ENCODE assay signal across 28 cellular contexts in the genomic region with DNA sequence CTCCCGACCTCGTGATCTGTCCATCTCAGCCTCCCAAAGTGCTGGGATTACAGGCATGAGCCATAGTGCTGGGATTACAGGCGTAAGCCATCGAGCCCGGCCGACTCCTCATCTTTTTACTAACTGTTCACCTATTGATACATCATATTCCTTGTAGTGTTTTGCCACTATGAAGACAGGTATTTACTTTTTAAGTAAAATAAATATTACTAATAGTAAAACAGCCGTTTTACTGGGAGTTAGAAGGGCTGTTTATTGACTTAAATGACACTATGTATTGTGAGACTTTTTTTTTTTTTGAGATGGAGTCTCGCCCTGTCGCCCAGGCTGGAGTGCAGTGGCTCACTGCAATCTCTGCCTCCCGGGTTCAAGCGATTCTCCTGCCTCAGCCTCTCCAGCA. TPM values are rescaled to one million over a fixed set of nuclear protein-coding genes. Genes with fewer than 3 reads are reported as not detected.
DNase-seq lines count a peak whose midpoint lies in the region; ATAC-seq and TF ChIP-seq lines count a peak whose summit lies in the region.
"Had no signal": no experiment of that assay in that cellular context is flagged by ENCODE, and none has a peak within 500 bp of the region (broad histone marks: within the 10 kb centered on the region; RNA-seq: fewer than 3 reads in every experiment).

No MANE protein-coding gene starts in this region.

- H3K79me2 ChIP-seq in PC-9 (ENCODE audit: low read depth) = peaks cover 81% of the 10 kb centered on the region

- no peaks in the 10 kb centered on the region for H3K36me3 ChIP-seq in PC-9 (ENCODE audit: low read depth)
- peaks cover 0 to 4% (median 0%) of the 10 kb centered on the region in 9 donors for H3K36me3 ChIP-seq in heart right ventricle
- H3K36me3 ChIP-seq: esophagus muscularis mucosa, neural progenitor cell, right atrium auricular region, upper lobe of right lung had no signal

- H3K4me3 ChIP-seq in PC-9 = no peak overlapping the region
- no peak overlapping the region for H3K4me3 ChIP-seq in heart right ventricle
- H3K4me3 ChIP-seq: esophagus muscularis mucosa, hepatocyte, neural progenitor cell, right atrium auricular region, SK-N-MC, spleen, upper lobe of right lung had no signal

- BruUV-seq in Calu3 (replicated peaks; lab: Mats Ljungman, UMichigan) = no TSS peak
- no TSS peak for BruUV-seq in PC-9 (replicated peaks; lab: Mats Ljungman, UMichigan)

- no peaks in the 10 kb centered on the region for H3K9me2 ChIP-seq in PC-9 (ENCODE audit: insufficient read depth)

- POLR2A ChIA-PET in PC-9 (lab: Charles Lee; ENCODE audit: unreplicated experiment) = no interaction called here

- H3K4me1 ChIP-seq in PC-9 (replicated peaks; ENCODE audit: insufficient read depth) = peaks cover 32% of the 10 kb centered on the region
- H3K4me1 ChIP-seq in heart right ventricle = peaks cover 0 to 18% (median 4%) of the 10 kb centered on the region in 9 donors
- H3K4me1 ChIP-seq: esophagus muscularis mucosa, neural progenitor cell, upper lobe of right lung had no signal

- peak overlapping the region; percentile 72 for H3K27ac Mint-ChIP-seq in activated T-cell treated with anti-CD3 and anti-CD28 coated beads, Interleukin-2, amount 50 U/mL, for 72 hours
- H3K27ac Mint-ChIP-seq in Calu3 (ENCODE audit: unreplicated experiment) = peak overlapping the region; percentile 33
- peak overlapping the region; percentile 100 for H3K27ac Mint-ChIP-seq in activated naive CD8-positive, alpha-beta T cell treated with anti-CD3 and anti-CD28 coated beads, Interleukin-2, amount 50 U/mL, for 24 hours
- H3K27ac Mint-ChIP-seq: neural progenitor cell had no signal

- ATAC-seq in activated T-cell treated with anti-CD3 and anti-CD28 coated beads, Interleukin-2, amount 50 U/mL, for 72 hours (replicated peaks in 1 of 2) = no peak
- no peak for ATAC-seq in activated naive CD8-positive, alpha-beta T cell treated with anti-CD3 and anti-CD28 coated beads, Interleukin-2, amount 50 U/mL, for 24 hours
- no peak for ATAC-seq in heart right ventricle
- ATAC-seq: foreskin keratinocyte, left cardiac atrium, upper lobe of right lung had no signal

- peaks cover 19% of the 10 kb centered on the region for H3F3A ChIP-seq in PC-9 (ENCODE audit: insufficient read depth, low read depth)

- H3K9me3 ChIP-seq in PC-9 (ENCODE audit: insufficient read depth, low read depth) (no peaks in the 10 kb centered on the region), heart right ventricle (no peaks in the 10 kb centered on the region)
- H3K9me3 ChIP-seq: esophagus muscularis mucosa, right atrium auricular region, spleen, upper lobe of right lung had no signal

- H3K4me3 Mint-ChIP-seq in activated T-cell treated with anti-CD3 and anti-CD28 coated beads, Interleukin-2, amount 50 U/mL, for 72 hours = peak overlapping the region; percentile 79 to 80
- H3K4me3 Mint-ChIP-seq in Calu3 (ENCODE audit: low read depth, unreplicated experiment) = no peak overlapping the region
- peak overlapping the region; percentile 76 for H3K4me3 Mint-ChIP-seq in activated naive CD8-positive, alpha-beta T cell treated with anti-CD3 and anti-CD28 coated beads, Interleukin-2, amount 50 U/mL, for 24 hours
- H3K4me3 Mint-ChIP-seq: activated naive CD8-positive, alpha-beta T cell treated with anti-CD3 and anti-CD28 coated beads, Interleukin-2, amount 10 ng/mL, durations not matched to agents 7 days and 5 days; endodermal cell; neural progenitor cell had no signal

- H3K27me3 ChIP-seq in PC-9 (ENCODE audit: insufficient read depth, low read depth) = no peaks in the 10 kb centered on the region
- no peaks in the 10 kb centered on the region for H3K27me3 ChIP-seq in heart right ventricle
- H3K27me3 ChIP-seq: esophagus muscularis mucosa, foreskin keratinocyte, hepatocyte, neural progenitor cell, right atrium auricular region, spleen, upper lobe of right lung had no signal

- H3K36me3 Mint-ChIP-seq in activated T-cell treated with anti-CD3 and anti-CD28 coated beads, Interleukin-2, amount 50 U/mL, for 72 hours (ENCODE audit: insufficient read depth in 2 of 2) = peaks cover 2 to 6% of the 10 kb centered on the region in 2 donors
- peaks cover 9% of the 10 kb centered on the region for H3K36me3 Mint-ChIP-seq in Calu3 (ENCODE audit: insufficient read depth, unreplicated experiment)
- H3K36me3 Mint-ChIP-seq in activated naive CD8-positive, alpha-beta T cell treated with anti-CD3 and anti-CD28 coated beads, Interleukin-2, amount 50 U/mL, for 24 hours (ENCODE audit: low read depth) = peaks cover 20% of the 10 kb centered on the region

- WGBS in heart right ventricle, 2 donors = 96 to 98% methylated on average over 11 of the region's 11 CpGs

- H3K9me3 Mint-ChIP-seq in activated T-cell treated with anti-CD3 and anti-CD28 coated beads, Interleukin-2, amount 50 U/mL, for 72 hours = no peaks in the 10 kb centered on the region
- peaks cover 2% of the 10 kb centered on the region for H3K9me3 Mint-ChIP-seq in Calu3 (ENCODE audit: low read depth, unreplicated experiment)
- peaks cover 3% of the 10 kb centered on the region for H3K9me3 Mint-ChIP-seq in activated naive CD8-positive, alpha-beta T cell treated with anti-CD3 and anti-CD28 coated beads, Interleukin-2, amount 50 U/mL, for 24 hours
- H3K9me3 Mint-ChIP-seq: endodermal cell had no signal

- H3K27ac ChIP-seq in PC-9 (peak overlapping the region; percentile 77), heart right ventricle (no peak overlapping the region)
- H3K27ac ChIP-seq: esophagus muscularis mucosa, neural progenitor cell, right atrium auricular region, SK-N-MC, spleen, upper lobe of right lung had no signal

- H3K27me3 Mint-ChIP-seq in activated T-cell treated with anti-CD3 and anti-CD28 coated beads, Interleukin-2, amount 50 U/mL, for 72 hours (ENCODE audit: low read depth) = no peaks in the 10 kb centered on the region
- no peaks in the 10 kb centered on the region for H3K27me3 Mint-ChIP-seq in Calu3 (ENCODE audit: unreplicated experiment)
- H3K27me3 Mint-ChIP-seq in activated naive CD8-positive, alpha-beta T cell treated with anti-CD3 and anti-CD28 coated beads, Interleukin-2, amount 50 U/mL, for 24 hours = no peaks in the 10 kb centered on the region
- H3K27me3 Mint-ChIP-seq: activated naive CD8-positive, alpha-beta T cell treated with anti-CD3 and anti-CD28 coated beads, Interleukin-2, amount 10 ng/mL, durations not matched to agents 7 days and 5 days had no signal

- peaks cover 75% of the 10 kb centered on the region for H3K4me1 Mint-ChIP-seq in activated T-cell treated with anti-CD3 and anti-CD28 coated beads, Interleukin-2, amount 50 U/mL, for 72 hours (ENCODE audit: low read depth)
- H3K4me1 Mint-ChIP-seq in Calu3 (ENCODE audit: low read depth, unreplicated experiment) = peaks cover 36% of the 10 kb centered on the region
- peaks cover 69% of the 10 kb centered on the region for H3K4me1 Mint-ChIP-seq in activated naive CD8-positive, alpha-beta T cell treated with anti-CD3 and anti-CD28 coated beads, Interleukin-2, amount 50 U/mL, for 24 hours
- H3K4me1 Mint-ChIP-seq: neural progenitor cell had no signal

- DNase-seq in activated T-cell treated with anti-CD3 and anti-CD28 coated beads, Interleukin-2, amount 50 U/mL, for 72 hours = no peak
- DNase-seq in activated T-cell treated with anti-CD3 and anti-CD28 coated beads, Interleukin-2, amount 50 U/mL, for 48 hours = no peak
- DNase-seq in Calu3 (no peak), PC-9 (no peak), heart right ventricle (no peak), SHP77 (lab: John Stamatoyannopoulos, UW) (no peak)
- no peak for DNase-seq in activated naive CD8-positive, alpha-beta T cell treated with anti-CD3 and anti-CD28 coated beads, Interleukin-2, amount 50 U/mL, for 24 hours
- DNase-seq in NK-92 treated with Interleukin-12 subunit alpha and Interleukin-12 subunit beta, amount 100 ng/mL, for 24 hours (lab: John Stamatoyannopoulos, UW) = no peak
- DNase-seq: activated CD8-positive, alpha-beta memory T cell treated with anti-CD3 and anti-CD28 coated beads, Interleukin-2, amount 50 U/mL, for 48 hours; activated naive CD8-positive, alpha-beta T cell treated with anti-CD3 and anti-CD28 coated beads, Interleukin-2, amount 10 ng/mL, durations not matched to agents 7 days and 5 days; central memory CD4-positive, alpha-beta T cell; endodermal cell; KBM-7; left cardiac atrium; MM.1S; NCI-H1417; NCI-H2029 treated with DMSO at 0.1 percent for 48 hours; NCI-H526 treated with DMSO at 0.1 percent for 48 hours; spleen; T-helper 2 cell; upper lobe of right lung had no signal

- TF ChIP-seq CTCF in Calu3 (IDR thresholded peaks at IDR 0.05; ENCODE audit: unreplicated experiment) (no peak), PC-9 (conservative IDR thresholded peaks at IDR 0.05) (no peak), heart right ventricle (IDR thresholded peaks at IDR 0.05) (no peak)

- H2AFZ ChIP-seq in PC-9 = no peak overlapping the region
- H2AFZ ChIP-seq: hepatocyte, neural progenitor cell, parathyroid adenoma had no signal

- intact Hi-C loops in Calu3 (cut with micrococcal nuclease; ENCODE audit: unreplicated experiment) (no loop called here), PC-9 (cut with micrococcal nuclease; ENCODE audit: unreplicated experiment) (no loop called here), heart right ventricle (cut with DNase I) (loop anchor here in 1 of 10 donors (5.0 kb wide), 1 partner anchor 44 kb away; no protein-coding TSS in a partner anchor)

- H4K20me1 ChIP-seq in PC-9 (ENCODE audit: insufficient read depth) = no peaks in the 10 kb centered on the region

- H3K4me2 ChIP-seq in PC-9 = peak overlapping the region; percentile 11; the same call in 1 of the 2 replicates
- H3K4me2 ChIP-seq: neural progenitor cell had no signal

- CTCF ChIA-PET in Calu3 (lab: Charles Lee) = interaction anchor here (1.3 kb wide), 1 partner anchor 50 kb away, joined by 3 read pairs; no protein-coding TSS in a partner anchor
- CTCF ChIA-PET in PC-9 (lab: Charles Lee) = interaction anchor here (0.6 kb wide), 1 partner anchor 9 kb away, joined by 5 read pairs; no protein-coding TSS in a partner anchor

RNA-seq across cellular contexts. Expression of gene DIP2B, which starts 51.5 kb away (rescaled TPM):
- total RNA-seq in activated T-cell treated with anti-CD3 and anti-CD28 coated beads, Interleukin-2, amount 50 U/mL, for 72 hours = 10 to 100 TPM; 25.4 to 28.1 TPM
- total RNA-seq in Calu3 (2022) = 22.8 and 24.5 TPM in 2 replicates
- 29.0 and 29.4 TPM in 2 replicates for total RNA-seq in PC-9 (2021)
- 10 to 100 TPM; 11.7 to 21.5 (median 16.2) TPM for total RNA-seq in heart right ventricle
- 1 to 10 TPM; 3.0 to 3.6 TPM for polyA plus RNA-seq in heart right ventricle

Comparison
In these comparisons a context has a peak if more than half of its experiments do, and no peak if none do; other contexts are left out.
1. H3K27ac Mint-ChIP-seq: peak in every context shown above with its lines; median percentile 100 in activated naive CD8-positive, alpha-beta T cell treated with anti-CD3 and anti-CD28 coated beads, Interleukin-2, amount 50 U/mL, for 24 hours; 72 in activated T-cell treated with anti-CD3 and anti-CD28 coated beads, Interleukin-2, amount 50 U/mL, for 72 hours; 33 in Calu3.